17 cellular contexts compared by ENCODE assay signal in genomic region chr3:159788987-159789386, GRCh38. TPM values are rescaled to one million over a fixed set of nuclear protein-coding genes. Genes with fewer than 3 reads are reported as not detected.
A peak's percentile ranks its signal among the peaks of the same experiment; 100 is the strongest.
DNase-seq lines count a peak whose midpoint lies in the region; ATAC-seq and TF ChIP-seq lines count a peak whose summit lies in the region.
"Had no signal": no experiment of that assay in that cellular context is flagged by ENCODE, and none has a peak within 500 bp of the region (broad histone marks: within the 10 kb centered on the region; RNA-seq: fewer than 3 reads in every experiment).

No MANE protein-coding gene starts in this region.

- H3K36me3 ChIP-seq in SJCRH30 (no peaks in the 10 kb centered on the region), mesenchymal stem cell (ENCODE audit: control insufficient read depth in 1 of 2, insufficient read depth in 2 of 2, low read depth in 1 of 2, low read length in 2 of 2) (peaks cover 0 to 3% of the 10 kb centered on the region in 2 experiments), GM23338 (ENCODE audit: insufficient read depth) (no peaks in the 10 kb centered on the region)

- peaks cover 48% of the 10 kb centered on the region for H3K4me1 ChIP-seq in SJCRH30
- H3K4me1 ChIP-seq in mesenchymal stem cell (ENCODE audit: control insufficient read depth, insufficient read depth, low read depth, low read length) = peaks cover 10% of the 10 kb centered on the region
- peaks cover 50% of the 10 kb centered on the region for H3K4me1 ChIP-seq in GM23338 (ENCODE audit: insufficient read depth)

- H4K91ac ChIP-seq in mesenchymal stem cell (ENCODE audit: low read length) = no peak overlapping the region

- H3K27ac ChIP-seq in SJCRH30 = peak overlapping the region; percentile 53; the same call in 1 of the 2 replicates
- peak overlapping the region; percentile 86 for H3K27ac ChIP-seq in epithelial cell of prostate
- peak overlapping the region; percentile 69 for H3K27ac ChIP-seq in mesenchymal stem cell (ENCODE audit: low read length, poor library complexity, severe bottlenecking)
- peak overlapping the region; percentile 96 for H3K27ac ChIP-seq in substantia nigra (ENCODE audit: low read depth, low read length, poor library complexity, severe bottlenecking)
- no peak overlapping the region for H3K27ac ChIP-seq in GM23338 (ENCODE audit: low read depth)

- H3K36me3 Mint-ChIP-seq in GM23338 (ENCODE audit: low read depth) = no peaks in the 10 kb centered on the region
- H3K36me3 Mint-ChIP-seq: activated naive CD8-positive, alpha-beta T cell treated with anti-CD3 and anti-CD28 coated beads, Interleukin-2, amount 10 ng/mL, durations not matched to agents 7 days and 5 days; brain; CD14-positive monocyte had no signal

- no peaks in the 10 kb centered on the region for H4K20me1 ChIP-seq in GM23338 (replicated peaks; ENCODE audit: insufficient read depth)

- DNase-seq in SJCRH30 (no peak), epithelial cell of prostate (ENCODE audit: low read depth, low spot score) (no peak), mesenchymal stem cell (peak; percentile 48), substantia nigra (lab: John Stamatoyannopoulos, UW) (no peak), GM23338 (ENCODE audit: low spot score) (no peak), NCI-H510A treated with DMSO at 0.1 percent for 48 hours (lab: John Stamatoyannopoulos, UW) (no peak)
- DNase-seq: activated CD4-positive, alpha-beta T cell treated with anti-CD3 and anti-CD28 coated beads, Interleukin-2, amount 10 ng/mL, durations not matched to agents 24 days and 14 days; activated naive CD8-positive, alpha-beta T cell treated with anti-CD3 and anti-CD28 coated beads, Interleukin-2, amount 10 ng/mL, durations not matched to agents 7 days and 5 days; NCI-H1417; NCI-H526 treated with DMSO at 0.1 percent for 48 hours; stimulated activated CD4-positive, alpha-beta T cell treated with anti-CD3 and anti-CD28 coated beads, Interleukin-12 subunit alpha, Interleukin-12 subunit beta, amount 100 ng/mL, for 4 hours had no signal

- no peak overlapping the region for H3K4me3 Mint-ChIP-seq in GM23338
- H3K4me3 Mint-ChIP-seq: activated CD4-positive, alpha-beta T cell treated with anti-CD3 and anti-CD28 coated beads, Interleukin-2, amount 10 ng/mL, durations not matched to agents 24 days and 14 days; activated naive CD8-positive, alpha-beta T cell treated with anti-CD3 and anti-CD28 coated beads, Interleukin-2, amount 10 ng/mL, durations not matched to agents 7 days and 5 days; brain; CD14-positive monocyte had no signal

- H4K8ac ChIP-seq in mesenchymal stem cell (ENCODE audit: low read length) = no peak overlapping the region

- H2AK5ac ChIP-seq in mesenchymal stem cell (ENCODE audit: low read length, severe bottlenecking) = peak overlapping the region; percentile 63

- no peak overlapping the region for H3K4ac ChIP-seq in mesenchymal stem cell (ENCODE audit: low read depth in 1 of 2, low read length in 2 of 2)

- H3K18ac ChIP-seq in mesenchymal stem cell (ENCODE audit: low read depth in 1 of 2, low read length in 2 of 2) = no peak overlapping the region

- H3K9me3 ChIP-seq in SJCRH30 (replicated peaks) = no peaks in the 10 kb centered on the region
- no peaks in the 10 kb centered on the region for H3K9me3 ChIP-seq in mesenchymal stem cell (ENCODE audit: control insufficient read depth, low read length)

- H3K79me1 ChIP-seq in mesenchymal stem cell (replicated peaks; ENCODE audit: low read length, poor library complexity, severe bottlenecking) = peaks cover 9% of the 10 kb centered on the region

- H3K27me3 ChIP-seq in SJCRH30 (no peaks in the 10 kb centered on the region), mesenchymal stem cell (ENCODE audit: control insufficient read depth in 1 of 2, insufficient read depth in 1 of 2, low read length in 2 of 2) (no peaks in the 10 kb centered on the region), GM23338 (ENCODE audit: insufficient read depth) (no peaks in the 10 kb centered on the region)

- no peak overlapping the region for H2AFZ ChIP-seq in mesenchymal stem cell (ENCODE audit: low read depth, low read length)
- no peak overlapping the region for H2AFZ ChIP-seq in GM23338

- peaks cover 3% of the 10 kb centered on the region for H3K27me3 Mint-ChIP-seq in GM23338 (ENCODE audit: insufficient read depth, low read depth, poor library complexity)
- H3K27me3 Mint-ChIP-seq: brain had no signal

- no peak overlapping the region for H3K4me3 ChIP-seq in SJCRH30
- H3K4me3 ChIP-seq in mesenchymal stem cell (ENCODE audit: insufficient read depth in 1 of 2, low read depth in 1 of 2, low read length in 2 of 2) = no peak overlapping the region
- no peak overlapping the region for H3K4me3 ChIP-seq in GM23338

- H3K14ac ChIP-seq in mesenchymal stem cell (ENCODE audit: low read length in 2 of 2) = no peak overlapping the region

- no peak overlapping the region for H3K23ac ChIP-seq in mesenchymal stem cell (ENCODE audit: low read length in 2 of 2)

- ATAC-seq in GM21737 (IDR thresholded peaks at IDR 0.05; ENCODE audit: unreplicated experiment) (no peak), GM23338 (no peak), HG02870 (IDR thresholded peaks at IDR 0.05; ENCODE audit: unreplicated experiment) (no peak)
- ATAC-seq: Right ventricle myocardium inferior had no signal

- no peak overlapping the region for H3K4me2 ChIP-seq in mesenchymal stem cell (ENCODE audit: low read length, poor library complexity, severe bottlenecking)
- H3K4me2 ChIP-seq in GM23338 = no peak overlapping the region

- peaks cover 2% of the 10 kb centered on the region; the same call in 1 of the 2 replicates for H3K79me2 ChIP-seq in GM23338 (replicated peaks; ENCODE audit: insufficient read depth)

- no peaks in the 10 kb centered on the region for H3K9me2 ChIP-seq in GM23338 (ENCODE audit: insufficient read depth)

- no peak overlapping the region for H3K27ac Mint-ChIP-seq in GM23338
- H3K27ac Mint-ChIP-seq: activated CD4-positive, alpha-beta T cell treated with anti-CD3 and anti-CD28 coated beads, Interleukin-2, amount 10 ng/mL, durations not matched to agents 24 days and 14 days; activated naive CD8-positive, alpha-beta T cell treated with anti-CD3 and anti-CD28 coated beads, Interleukin-2, amount 10 ng/mL, durations not matched to agents 7 days and 5 days; activated T-helper 2 cell treated with anti-CD3 and anti-CD28 coated beads, Interferon-gamma antibody, Interleukin-2, Interleukin-4, amounts not matched to agents 10 μg/mL and 5 μg/mL and 100 μg/mL, durations not matched to agents 14 hours and 24 hours and 36 hours; CD14-positive monocyte had no signal

- no peaks in the 10 kb centered on the region for H3K9me3 Mint-ChIP-seq in GM23338
- H3K9me3 Mint-ChIP-seq: activated CD4-positive, alpha-beta T cell treated with anti-CD3 and anti-CD28 coated beads, Interleukin-2, amount 10 ng/mL, durations not matched to agents 24 days and 14 days; activated naive CD8-positive, alpha-beta T cell treated with anti-CD3 and anti-CD28 coated beads, Interleukin-2, amount 10 ng/mL, durations not matched to agents 7 days and 5 days; activated T-helper 2 cell treated with anti-CD3 and anti-CD28 coated beads, Interferon-gamma antibody, Interleukin-2, Interleukin-4, amounts not matched to agents 10 μg/mL and 5 μg/mL and 100 μg/mL, durations not matched to agents 14 hours and 24 hours and 36 hours; brain had no signal

- 97% methylated on average over 1 of the region's 3 CpGs for WGBS in mesenchymal stem cell

- H2BK120ac ChIP-seq in mesenchymal stem cell (ENCODE audit: low read depth, low read length) = no peak overlapping the region

- H3K4me1 Mint-ChIP-seq in GM23338 = peaks cover 39% of the 10 kb centered on the region
- H3K4me1 Mint-ChIP-seq: activated CD4-positive, alpha-beta T cell treated with anti-CD3 and anti-CD28 coated beads, Interleukin-2, amount 10 ng/mL, durations not matched to agents 24 days and 14 days; activated naive CD8-positive, alpha-beta T cell treated with anti-CD3 and anti-CD28 coated beads, Interleukin-2, amount 10 ng/mL, durations not matched to agents 7 days and 5 days; CD14-positive monocyte had no signal

- H2BK15ac ChIP-seq in mesenchymal stem cell (ENCODE audit: low read depth, poor library complexity, severe bottlenecking) = no peak overlapping the region

- no peak overlapping the region for H2BK12ac ChIP-seq in mesenchymal stem cell (ENCODE audit: low read length in 2 of 2)

- H3K9ac ChIP-seq in mesenchymal stem cell (ENCODE audit: low read length) = no peak overlapping the region

- H3F3A ChIP-seq in GM23338 (replicated peaks; ENCODE audit: low read depth) = no peaks in the 10 kb centered on the region

- no peak for TF ChIP-seq CTCF in GM23338 (conservative IDR thresholded peaks at IDR 0.05; ENCODE audit: low read depth in 2 of 2)

- H2BK5ac ChIP-seq in mesenchymal stem cell (ENCODE audit: low read depth, low read length, poor library complexity, severe bottlenecking) = no peak overlapping the region

TF ChIP-seq in GM23338, 12 proteins besides CTCF, POLR2A, EP300 and RAD21:
- TF ChIP-seq REST (IDR thresholded peaks at IDR 0.05; ENCODE audit: unreplicated experiment) = no peak

RNA-seq across cellular contexts. Expression of gene SCHIP1, which starts 50.7 kb away (rescaled TPM):
- total RNA-seq in SJCRH30 (2014; rRNA removed; shearing (Covaris generic)) = 1.5 and 2.2 TPM in 2 replicates
- polyA plus RNA-seq in mesenchymal stem cell (2013, experiment 1 of 2) = 7.2 TPM
- 7.2 TPM for polyA plus RNA-seq in mesenchymal stem cell (2013, experiment 2 of 2)
- total RNA-seq in GM23338 (2014; rRNA removed; shearing (Covaris generic)) = 12.2 and 17.3 TPM in 2 replicates
- 9.5 and 17.1 TPM in 2 replicates for polyA plus RNA-seq in GM23338 (2016; fragmentation: Nextera tagmentation; extraction: Ambion mirVana)
- total RNA-seq: activated CD4-positive, alpha-beta T cell treated with anti-CD3 and anti-CD28 coated beads, Interleukin-2, amount 10 ng/mL, durations not matched to agents 24 days and 14 days; activated naive CD8-positive, alpha-beta T cell treated with anti-CD3 and anti-CD28 coated beads, Interleukin-2, amount 10 ng/mL, durations not matched to agents 7 days and 5 days had no signal
- polyA plus RNA-seq: CD14-positive monocyte had no signal
